Comparison of ENCODE assay signal across 1 cellular context in genomic region chr15:92928351-92928750, GRCh38.
TF ChIP-seq lines count a peak whose summit lies in the region.

No MANE protein-coding gene starts in this region.

TF ChIP-seq in HepG2, 621 proteins besides CTCF, POLR2A, EP300 and RAD21:
- TF ChIP-seq ZNF275 (CRISPR knock-in tag; IDR thresholded peaks at IDR 0.05; ENCODE audit: borderline replicate concordance), result no peak
- TF ChIP-seq POLR2AphosphoS5 (IDR thresholded peaks at IDR 0.05; ENCODE audit: low read depth, low read length), result peak; percentile 0; the same call in 1 of the 2 replicates
- TF ChIP-seq RBM22 (optimal IDR thresholded peaks at IDR 0.05; ENCODE audit: low read length), result peak; percentile 62
- no peak for TF ChIP-seq FOXA3 (CRISPR knock-in tag; IDR thresholded peaks at IDR 0.05)
- TF ChIP-seq MYNN (CRISPR knock-in tag; IDR thresholded peaks at IDR 0.05; ENCODE audit: low read depth), result no peak
- no peak for TF ChIP-seq ZNF652 (CRISPR knock-in tag; IDR thresholded peaks at IDR 0.05; ENCODE audit: borderline replicate concordance, low read depth)
- TF ChIP-seq ZNF777 (CRISPR knock-in tag; IDR thresholded peaks at IDR 0.05), result no peak
